ENCODE assay signal across 8 cellular contexts in the genomic region with DNA sequence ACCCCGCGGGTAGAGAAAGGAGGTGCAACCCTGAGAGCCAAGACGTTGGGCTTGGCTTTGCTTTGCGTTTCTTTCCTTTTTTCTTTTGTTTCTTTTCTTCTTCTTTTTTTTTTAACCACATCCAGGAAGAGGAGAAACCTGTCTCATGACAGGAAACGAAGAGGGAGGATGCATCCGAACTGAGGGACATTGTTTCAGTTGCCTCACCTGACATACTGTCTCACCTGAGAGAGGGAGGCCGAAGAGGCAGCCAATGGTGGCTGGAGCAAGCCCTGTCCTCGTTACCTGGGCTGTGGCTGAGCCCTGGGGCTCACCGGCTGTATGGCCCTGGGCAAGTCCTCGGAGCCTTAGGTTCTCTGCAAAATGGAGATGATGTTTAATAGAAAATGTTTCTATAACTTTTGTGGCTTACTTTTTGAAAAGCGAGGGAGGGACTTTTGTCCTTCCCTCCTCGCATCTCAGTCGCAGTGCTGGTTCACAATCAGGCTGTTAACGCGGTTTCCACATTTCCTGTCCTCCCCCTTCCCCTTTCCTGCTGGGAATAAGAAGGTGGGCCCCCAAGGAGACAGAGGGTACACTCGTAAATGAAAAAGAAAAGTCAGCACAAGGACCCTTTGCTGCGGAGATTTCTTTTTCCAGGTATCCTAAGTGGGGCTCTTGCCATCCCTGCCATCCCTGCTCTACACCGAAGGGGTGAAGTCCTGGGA. TPM values are rescaled to one million over a fixed set of nuclear protein-coding genes. Genes with fewer than 3 reads are reported as not detected.
A peak's percentile ranks its signal among the peaks of the same experiment; 100 is the strongest.
DNase-seq lines count a peak whose midpoint lies in the region; ATAC-seq and TF ChIP-seq lines count a peak whose summit lies in the region.

No MANE protein-coding gene starts in this region.

- CTCF ChIA-PET in Panc1 (lab: Charles Lee): no interaction called here

- no peak for DNase-seq in cardiac muscle cell (ENCODE audit: low read depth in 1 of 2, low spot score in 1 of 2)
- DNase-seq in left ventricle myocardium superior: no peak
- DNase-seq in Panc1 (ENCODE audit: low read depth, low spot score): no peak
- no peak for DNase-seq in central memory CD8-positive, alpha-beta T cell (ENCODE audit: low spot score in 2 of 2)
- no peak for DNase-seq in D341Med (ENCODE audit: low spot score)

- no peaks in the 10 kb centered on the region for H3K27me3 Mint-ChIP-seq in central memory CD8-positive, alpha-beta T cell

- TF ChIP-seq CTCF in cardiac muscle cell (IDR thresholded peaks at IDR 0.05; ENCODE audit: low read depth, low read length) (no peak), Panc1 (IDR thresholded peaks at IDR 0.05) (no peak)

- BruUV-seq in Panc1 (replicated peaks; lab: Mats Ljungman, UMichigan): no TSS peak

- peak overlapping the region; percentile 95 for H3K27ac Mint-ChIP-seq in central memory CD8-positive, alpha-beta T cell (ENCODE audit: low read depth)

- H3K27ac ChIP-seq in cardiac muscle cell (peak overlapping the region; percentile 94), Panc1 (ENCODE audit: low read length) (peak overlapping the region; percentile 89), muscle layer of duodenum (ENCODE audit: low read length) (peak overlapping the region; percentile 69), urinary bladder (ENCODE audit: low read depth) (peak overlapping the region; percentile 90)

- POLR2A ChIA-PET in Panc1 (lab: Charles Lee): no interaction called here

- peaks cover 14% of the 10 kb centered on the region for H3K4me1 Mint-ChIP-seq in central memory CD8-positive, alpha-beta T cell

- H3K4me1 ChIP-seq in cardiac muscle cell (ENCODE audit: low read depth): peaks cover 38% of the 10 kb centered on the region
- peaks cover 7% of the 10 kb centered on the region for H3K4me1 ChIP-seq in Panc1 (ENCODE audit: control insufficient read depth, insufficient read depth, low read length)
- H3K4me1 ChIP-seq in muscle layer of duodenum (ENCODE audit: control insufficient read depth in 1 of 2, insufficient read depth in 2 of 2, low read length in 2 of 2): peaks cover 8 to 10% of the 10 kb centered on the region in 2 donors
- no peaks in the 10 kb centered on the region for H3K4me1 ChIP-seq in urinary bladder (ENCODE audit: insufficient read depth)

- H3K27me3 ChIP-seq in cardiac muscle cell (no peaks in the 10 kb centered on the region), Panc1 (ENCODE audit: control insufficient read depth, insufficient read depth, low read length) (no peaks in the 10 kb centered on the region), muscle layer of duodenum (ENCODE audit: low read depth, low read length) (no peaks in the 10 kb centered on the region)

- H3K4me3 ChIP-seq in cardiac muscle cell (peak overlapping the region; percentile 36), Panc1 (ENCODE audit: low read depth in 2 of 2, low read length in 2 of 2) (peak overlapping the region; percentile 58 to 78), muscle layer of duodenum (ENCODE audit: low read depth in 1 of 2, low read length in 2 of 2) (peak overlapping the region; percentile 64 to 74), urinary bladder (ENCODE audit: low read depth, low read length) (peak overlapping the region; percentile 65)

- intact Hi-C loops in left ventricle myocardium superior (cut with micrococcal nuclease): no loop called here
- intact Hi-C loops in Panc1 (cut with micrococcal nuclease; ENCODE audit: unreplicated experiment): no loop called here

- in situ Hi-C loops in Panc1 (cut with HindIII; ENCODE audit: low pct_unique_long_range_greater_than_20kb, low sequenced_read_pairs): no loop called here

- peak overlapping the region; percentile 88 for H3K4me3 Mint-ChIP-seq in central memory CD8-positive, alpha-beta T cell

- WGBS in urinary bladder: 46% methylated on average over 18 of the region's 18 CpGs

- ATAC-seq in left ventricle myocardium superior (no peak), HG03064 (IDR thresholded peaks at IDR 0.05; ENCODE audit: low read depth, unreplicated experiment) (peak; percentile 29), Panc1 (no peak)
- ATAC-seq in central memory CD8-positive, alpha-beta T cell (replicated peaks; ENCODE audit: extremely low read depth, poor library complexity, severe bottlenecking): peak; percentile 57

- H3K36me3 ChIP-seq in cardiac muscle cell (no peaks in the 10 kb centered on the region), Panc1 (ENCODE audit: control insufficient read depth, insufficient read depth, low read length) (no peaks in the 10 kb centered on the region), muscle layer of duodenum (ENCODE audit: control insufficient read depth in 1 of 2, insufficient read depth in 2 of 2, low read length in 2 of 2) (no peaks in the 10 kb centered on the region), urinary bladder (ENCODE audit: insufficient read depth) (peaks cover 1% of the 10 kb centered on the region)

- H3K9me3 Mint-ChIP-seq in central memory CD8-positive, alpha-beta T cell: no peaks in the 10 kb centered on the region

- H3K36me3 Mint-ChIP-seq in central memory CD8-positive, alpha-beta T cell (ENCODE audit: insufficient read depth): peaks cover 15% of the 10 kb centered on the region

- H3K9me3 ChIP-seq in cardiac muscle cell (ENCODE audit: low read depth) (no peaks in the 10 kb centered on the region), Panc1 (ENCODE audit: control insufficient read depth, insufficient read depth, low read depth, low read length) (no peaks in the 10 kb centered on the region), muscle layer of duodenum (ENCODE audit: control insufficient read depth in 1 of 2, low read length in 2 of 2) (no peaks in the 10 kb centered on the region)

RNA-seq across cellular contexts. Expression of a gene that starts 29.4 kb away (rescaled TPM):
- total RNA-seq in cardiac muscle cell (59.9 and 60.6 TPM in 2 replicates), left ventricle myocardium superior (41.7 TPM), Panc1 (2021; ENCODE audit: unreplicated experiment) (7.6 TPM), urinary bladder (16.1 TPM)
- polyA plus RNA-seq in cardiac muscle cell (23.9 and 28.0 TPM in 2 replicates), urinary bladder (10.3 TPM)
- polyA plus RNA-seq in Panc1 (2012; ENCODE audit: insufficient read length): 2.8 TPM

Comparison
In these comparisons a context has a peak if more than half of its experiments do, and no peak if none do; other contexts are left out.
1. ATAC-seq: peak in HG03064 (single experiment) and central memory CD8-positive, alpha-beta T cell (single experiment); none in left ventricle myocardium superior (single experiment) and Panc1 (single experiment).
2. Peak in every context shown above with its lines, with median percentiles within 50 percentile points of each other: H3K27ac ChIP-seq and H3K4me3 ChIP-seq.